In the genomic region with DNA sequence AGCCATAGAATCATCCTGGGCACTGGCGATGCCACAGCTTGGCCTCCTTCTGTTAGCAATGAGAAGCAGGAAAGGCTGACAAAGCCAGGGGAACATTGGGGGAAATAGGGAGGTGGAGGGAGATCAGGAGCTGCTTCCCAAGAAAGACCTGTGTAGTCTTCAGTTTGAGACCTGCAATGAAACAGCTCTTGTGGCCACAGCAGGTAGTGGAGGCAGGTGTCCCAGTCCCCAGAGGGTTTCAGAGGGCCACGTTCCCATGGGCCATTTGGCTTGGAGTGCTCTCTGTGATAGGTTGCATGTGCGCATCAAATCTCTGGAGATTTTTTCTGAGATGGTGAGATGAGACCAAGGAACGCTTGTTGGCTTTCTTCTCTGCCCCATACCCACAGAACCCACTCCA, we compare ENCODE assay signal across 40 cellular contexts. TPM values are rescaled to one million over a fixed set of nuclear protein-coding genes. Genes with fewer than 3 reads are reported as not detected.
"Had no signal": no experiment of that assay in that cellular context is flagged by ENCODE, and none has a peak within 500 bp of the region (broad histone marks: within the 10 kb centered on the region; RNA-seq: fewer than 3 reads in every experiment).

No MANE protein-coding gene starts in this region.

- H3K4me3 ChIP-seq: adrenal gland, body of pancreas, breast epithelium, MG63 had no signal

- H3K27ac ChIP-seq: adrenal gland, body of pancreas, breast epithelium, RWPE1, VCaP had no signal

- H3K36me3 ChIP-seq: adrenal gland, breast epithelium, MG63 had no signal

- H3K4me1 ChIP-seq: adrenal gland, breast epithelium had no signal

- ATAC-seq: activated naive CD4-positive, alpha-beta T cell treated with anti-CD3 and anti-CD28 coated beads, Interleukin-2, amount 50 U/mL, for 72 hours; activated T-cell treated with anti-CD3 and anti-CD28 coated beads, Interleukin-2, amount 50 U/mL, for 4 hours; body of pancreas; Right ventricle myocardium inferior; SK-N-SH treated with all-trans-retinoic acid at 6 μM for 48 hours had no signal

- H3K27me3 ChIP-seq: MG63 had no signal

- H3K9me3 ChIP-seq: adrenal gland, body of pancreas, breast epithelium, MG63 had no signal

- DNase-seq: activated B cell treated with CpG ODN at 0.5 μM for 24 hours; activated CD4-positive, alpha-beta memory T cell treated with anti-CD3 and anti-CD28 coated beads for 36 hours; activated CD4-positive, alpha-beta T cell treated with anti-CD3 and anti-CD28 coated beads for 4 hours; activated CD4-positive, alpha-beta T cell treated with anti-CD3 and anti-CD28 coated beads, Interleukin-2, amount 50 U/mL, for 1 hour; activated CD4-positive, CD25-positive, alpha-beta regulatory T cell treated with anti-CD3 and anti-CD28 coated beads, Interleukin-2, amount 50 U/mL, for 72 hours; activated CD8-positive, alpha-beta memory T cell treated with anti-CD3 and anti-CD28 coated beads, Interleukin-2, amount 50 U/mL, for 4 hours; activated gamma-delta T cell treated with Interleukin-2 at 50 U/mL for 16 hours; activated naive CD4-positive, alpha-beta T cell treated with anti-CD3 and anti-CD28 coated beads for 36 hours; activated T-cell treated with anti-CD3 and anti-CD28 coated beads for 4 hours; activated T-cell treated with anti-CD3 and anti-CD28 coated beads, Interleukin-2, amount 50 U/mL, for 4 hours; adrenal gland; body of pancreas; Karpas-422; MG63; MV-4-11; NCI-H1092 treated with DMSO at 0.1 percent for 48 hours; NCI-H1417; NCI-H146; NCI-H187; NCI-H2081; NCI-H2171 treated with DMSO at 0.1 percent for 48 hours; NCI-H2227 treated with DMSO at 0.1 percent for 48 hours; NCI-H446 treated with DMSO at 0.1 percent for 48 hours; NCI-H524; NCI-H69; SIG-M5; SW 1271; T-helper 1 cell; T-helper 2 cell; T-helper 9 cell had no signal

RNA-seq across cellular contexts. Expression of gene OR6S1, which starts 14.4 kb away (rescaled TPM):
- total RNA-seq: activated B cell treated with CpG ODN at 0.5 μM for 24 hours; activated CD4-positive, alpha-beta memory T cell treated with anti-CD3 and anti-CD28 coated beads for 36 hours; activated naive CD4-positive, alpha-beta T cell treated with anti-CD3 and anti-CD28 coated beads for 36 hours; activated naive CD4-positive, alpha-beta T cell treated with anti-CD3 and anti-CD28 coated beads, Interleukin-2, amount 50 U/mL, for 72 hours; activated T-cell treated with anti-CD3 and anti-CD28 coated beads, Interleukin-2, amount 50 U/mL, for 4 hours; activated T-helper 1 cell treated with anti-CD3 and anti-CD28 coated beads, Interleukin-12 subunit alpha, Interleukin-12 subunit beta, Interleukin-2, Interleukin-4 antibody, amounts not matched to agents 30 ng/mL and 10 ng/mL and 1 ng/mL, durations not matched to agents 14 hours and 24 hours and 36 hours; adrenal gland; astrocyte; body of pancreas; breast epithelium; cardiac septum; Right ventricle myocardium inferior; SK-MEL-5 had no signal
- polyA plus RNA-seq: adrenal gland had no signal

RNA-seq across cellular contexts. Expression of gene ANG, which starts 32.7 kb away (rescaled TPM):
- total RNA-seq: activated B cell treated with CpG ODN at 0.5 μM for 24 hours had no signal
